16 cellular contexts compared by ENCODE assay signal in the genomic region with DNA sequence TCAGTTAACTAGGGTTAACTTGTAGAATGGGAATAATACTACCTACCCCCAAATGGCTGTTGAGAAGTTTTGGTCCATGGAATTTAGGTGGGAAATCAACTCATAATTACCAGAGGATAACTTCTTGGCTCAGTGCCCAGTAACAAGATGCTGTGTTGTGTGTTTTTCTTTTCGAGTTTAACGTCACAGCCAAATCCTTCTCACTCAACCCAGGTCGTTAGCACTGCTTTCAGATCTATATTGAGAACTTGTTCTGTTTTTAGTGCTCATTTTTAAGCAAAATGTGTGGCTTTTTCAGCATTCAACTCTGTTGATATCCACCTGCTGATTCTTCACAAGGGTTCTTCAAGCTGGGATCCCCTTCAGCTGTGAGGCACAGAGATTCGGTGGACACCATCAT.
DNase-seq lines count a peak whose midpoint lies in the region; ATAC-seq and TF ChIP-seq lines count a peak whose summit lies in the region.
"Had no signal": no experiment of that assay in that cellular context is flagged by ENCODE, and none has a peak within 500 bp of the region (broad histone marks: within the 10 kb centered on the region; RNA-seq: fewer than 3 reads in every experiment).

No MANE protein-coding gene starts in this region.

- CTCF ChIA-PET in PC-3 (lab: Charles Lee): no interaction called here

- intact Hi-C loops in PC-3 (cut with micrococcal nuclease): no loop called here

- H3F3A ChIP-seq in DOHH2 (ENCODE audit: control insufficient read depth, insufficient read depth) (no peaks in the 10 kb centered on the region), PC-3 (ENCODE audit: low read length, unreplicated experiment) (no peaks in the 10 kb centered on the region)

- no peak overlapping the region for H3K9ac ChIP-seq in PC-3 (ENCODE audit: low read length)

- H3K27me3 ChIP-seq in DOHH2 (ENCODE audit: control insufficient read depth, low read length): no peaks in the 10 kb centered on the region
- H3K27me3 ChIP-seq in PC-3 (ENCODE audit: low read length): no peaks in the 10 kb centered on the region
- H3K27me3 ChIP-seq: brain microvascular endothelial cell, uterus had no signal

- H3K4me1 ChIP-seq in DOHH2 (ENCODE audit: control insufficient read depth, low read length) (peaks cover 51% of the 10 kb centered on the region), PC-3 (ENCODE audit: insufficient read depth, low read length) (no peaks in the 10 kb centered on the region)
- H3K4me1 ChIP-seq: prostate gland, uterus had no signal

- H3K27ac ChIP-seq in DOHH2 (ENCODE audit: low read depth, low read length): peak overlapping the region; percentile 53
- H3K27ac ChIP-seq in PC-3 (ENCODE audit: low read length): no peak overlapping the region
- H3K27ac ChIP-seq: brain microvascular endothelial cell, prostate gland, RWPE1, uterus had no signal

- no peak overlapping the region for H2AFZ ChIP-seq in PC-3 (ENCODE audit: low read length)

- H3K9me2 ChIP-seq in DOHH2 (replicated peaks; ENCODE audit: control insufficient read depth, low read length) (no peaks in the 10 kb centered on the region), PC-3 (replicated peaks; ENCODE audit: low read length) (no peaks in the 10 kb centered on the region)

- no peaks in the 10 kb centered on the region for H3K79me2 ChIP-seq in DOHH2 (ENCODE audit: control insufficient read depth, low read length)
- H3K79me2 ChIP-seq in PC-3 (ENCODE audit: low read length): no peaks in the 10 kb centered on the region

- H3K4me3 ChIP-seq in DOHH2 (ENCODE audit: low read length) (peak overlapping the region; percentile 21), PC-3 (ENCODE audit: low read length) (no peak overlapping the region)
- H3K4me3 ChIP-seq: prostate gland, uterus had no signal

- H3K4me2 ChIP-seq in DOHH2 (ENCODE audit: low read length) (peak overlapping the region; percentile 52), PC-3 (ENCODE audit: low read length) (no peak overlapping the region)

- H3K36me3 ChIP-seq in DOHH2 (ENCODE audit: control insufficient read depth, low read length) (no peaks in the 10 kb centered on the region), PC-3 (ENCODE audit: low read depth, low read length) (no peaks in the 10 kb centered on the region)
- H3K36me3 ChIP-seq: brain microvascular endothelial cell, prostate gland, uterus had no signal

- ATAC-seq in GM18909 (IDR thresholded peaks at IDR 0.05; ENCODE audit: poor library complexity, unreplicated experiment) (peak; percentile 63), HG02623 (IDR thresholded peaks at IDR 0.05; ENCODE audit: unreplicated experiment) (peak; percentile 71), HG03280 (IDR thresholded peaks at IDR 0.05; ENCODE audit: unreplicated experiment) (peak; percentile 53), HG03457 (IDR thresholded peaks at IDR 0.05; ENCODE audit: unreplicated experiment) (no peak), PC-3 (no peak)

- no peak for DNase-seq in NCI-H146 treated with DMSO at 0.1 percent for 48 hours (lab: John Stamatoyannopoulos, UW; ENCODE audit: unreplicated experiment)
- DNase-seq in activated gamma-delta T cell (lab: John Stamatoyannopoulos, UW): no peak
- DNase-seq in PC-3: no peak
- DNase-seq: activated naive CD4-positive, alpha-beta T cell; brain microvascular endothelial cell; islet precursor cell; NCI-H345; T1000; uterus had no signal

- TF ChIP-seq CTCF in DOHH2 (IDR thresholded peaks at IDR 0.05; ENCODE audit: low read depth, low read length, poor library complexity, severe bottlenecking) (no peak), PC-3 (conservative IDR thresholded peaks at IDR 0.05; ENCODE audit: low read depth, low read length) (no peak)

- H4K20me1 ChIP-seq in DOHH2 (ENCODE audit: control insufficient read depth, insufficient read depth, low read depth, low read length) (no peaks in the 10 kb centered on the region), PC-3 (ENCODE audit: low read length) (no peaks in the 10 kb centered on the region)

- POLR2A ChIA-PET in PC-3 (lab: Charles Lee; ENCODE audit: unreplicated experiment): no interaction called here

- no peaks in the 10 kb centered on the region for H3K9me3 ChIP-seq in DOHH2 (ENCODE audit: control insufficient read depth, insufficient read depth, low read length)
- no peaks in the 10 kb centered on the region for H3K9me3 ChIP-seq in PC-3 (ENCODE audit: low read length)
- H3K9me3 ChIP-seq: prostate gland, uterus had no signal

- BruUV-seq in PC-3 (replicated peaks; lab: Mats Ljungman, UMichigan): no TSS peak

Comparison
In these comparisons a context has a peak if more than half of its experiments do, and no peak if none do; other contexts are left out.
1. ATAC-seq: peak in GM18909 (single experiment), HG02623 (single experiment) and HG03280 (single experiment); none in HG03457 (single experiment) and PC-3 (single experiment).